In genomic region chr3:141399979-141400971, GRCh38 we compare ENCODE assay signal across 12 cellular contexts. TPM values are rescaled to one million over a fixed set of nuclear protein-coding genes. Genes with fewer than 3 reads are reported as not detected.
A peak's percentile ranks its signal among the peaks of the same experiment; 100 is the strongest.
DNase-seq lines count a peak whose midpoint lies in the region; ATAC-seq and TF ChIP-seq lines count a peak whose summit lies in the region.
"Had no signal": no experiment of that assay in that cellular context is flagged by ENCODE, and none has a peak within 500 bp of the region (broad histone marks: within the 10 kb centered on the region; RNA-seq: fewer than 3 reads in every experiment).

No MANE protein-coding gene starts in this region.

- H3K4me3 ChIP-seq in adipocyte (ENCODE audit: low read length) (no peak overlapping the region), lung (no peak overlapping the region), transverse colon (no peak overlapping the region)

- peak; percentile 26 for TF ChIP-seq POLR2A in transverse colon (IDR thresholded peaks at IDR 0.05)

- TF ChIP-seq EP300 in transverse colon (IDR thresholded peaks at IDR 0.05; ENCODE audit: low read depth): no peak

- H3K27ac Mint-ChIP-seq in activated naive CD4-positive, alpha-beta T cell treated with anti-CD3 and anti-CD28 coated beads, Interleukin-2, amount 50 U/mL, for 24 hours: no peak overlapping the region
- H3K27ac Mint-ChIP-seq in activated naive CD4-positive, alpha-beta T cell treated with anti-CD3 and anti-CD28 coated beads, Interleukin-2, amount 10 ng/mL, durations not matched to agents 7 days and 5 days: no peak overlapping the region

- H3K36me3 ChIP-seq in adipocyte (ENCODE audit: control insufficient read depth, insufficient read depth, low read length, severe bottlenecking) (peaks cover 33% of the 10 kb centered on the region), lung (ENCODE audit: control insufficient read depth in 2 of 2, insufficient read depth in 2 of 2, low read length in 2 of 2) (peaks cover 9 to 19% of the 10 kb centered on the region in 2 donors), transverse colon (peaks cover 0 to 22% (median 2%) of the 10 kb centered on the region in 4 donors)

- H3K27ac ChIP-seq in lung (ENCODE audit: low read depth in 1 of 2, low read length in 1 of 2): peak overlapping the region; percentile 52 to 79
- peak overlapping the region; percentile 96 to 99 (median 97) for H3K27ac ChIP-seq in transverse colon
- H3K27ac ChIP-seq: C4-2B had no signal

- in situ Hi-C loops in transverse colon (cut with MboI; ENCODE audit: low pct_ligation_motif_present in 1 of 4, low pct_unique_long_range_greater_than_20kb in 1 of 4, low sequenced_read_pairs in 3 of 4): no loop called here

- H3K4me3 Mint-ChIP-seq in activated naive CD4-positive, alpha-beta T cell treated with anti-CD3 and anti-CD28 coated beads, Interleukin-2, amount 50 U/mL, for 24 hours: peak overlapping the region; percentile 70
- H3K4me3 Mint-ChIP-seq in activated naive CD4-positive, alpha-beta T cell treated with anti-CD3 and anti-CD28 coated beads, Interleukin-2, amount 10 ng/mL, durations not matched to agents 7 days and 5 days: no peak overlapping the region

- peak overlapping the region; percentile 1 for H3K9ac ChIP-seq in adipocyte (ENCODE audit: low read length)

- H3K9me3 ChIP-seq in adipocyte (ENCODE audit: control insufficient read depth, low read length) (peaks cover 9% of the 10 kb centered on the region), lung (ENCODE audit: control insufficient read depth in 2 of 2, insufficient read depth in 1 of 2, low read length in 1 of 2) (no peaks in the 10 kb centered on the region), transverse colon (no peaks in the 10 kb centered on the region)

- no peaks in the 10 kb centered on the region for H3K27me3 Mint-ChIP-seq in activated naive CD4-positive, alpha-beta T cell treated with anti-CD3 and anti-CD28 coated beads, Interleukin-2, amount 50 U/mL, for 24 hours
- no peaks in the 10 kb centered on the region for H3K27me3 Mint-ChIP-seq in activated naive CD4-positive, alpha-beta T cell treated with anti-CD3 and anti-CD28 coated beads, Interleukin-2, amount 10 ng/mL, durations not matched to agents 7 days and 5 days

- DNase-seq in activated naive CD4-positive, alpha-beta T cell treated with anti-CD3 and anti-CD28 coated beads, Interleukin-2, amount 10 ng/mL, durations not matched to agents 7 days and 5 days: no peak
- peak; percentile 29 for DNase-seq in adipocyte (ENCODE audit: low read depth)
- DNase-seq in lung (ENCODE audit: low spot score): no peak
- peak; percentile 37 for DNase-seq in transverse colon
- DNase-seq in germinal center (ENCODE audit: low spot score): no peak
- no peak for DNase-seq in HT-29 (ENCODE audit: low spot score)
- DNase-seq: activated CD4-positive, alpha-beta T cell treated with anti-CD3 and anti-CD28 coated beads, Interleukin-2, amount 50 U/mL, for 4 hours; NCI-H2107 had no signal

- TF ChIP-seq CTCF in lung (IDR thresholded peaks at IDR 0.05; ENCODE audit: control extremely low read depth, extremely low read depth) (no peak), transverse colon (IDR thresholded peaks at IDR 0.05) (no peak)

- intact Hi-C loops in transverse colon (cut with DNase I; ENCODE audit: low total_unique reads): loop anchor here (5.0 kb wide), 1 partner anchor 42 kb away; no protein-coding TSS in a partner anchor

- peaks cover 8% of the 10 kb centered on the region for H3K36me3 Mint-ChIP-seq in activated naive CD4-positive, alpha-beta T cell treated with anti-CD3 and anti-CD28 coated beads, Interleukin-2, amount 50 U/mL, for 24 hours
- peaks cover 19% of the 10 kb centered on the region for H3K36me3 Mint-ChIP-seq in activated naive CD4-positive, alpha-beta T cell treated with anti-CD3 and anti-CD28 coated beads, Interleukin-2, amount 10 ng/mL, durations not matched to agents 7 days and 5 days

- H3K27me3 ChIP-seq in adipocyte (replicated peaks; ENCODE audit: control insufficient read depth, insufficient read depth, low read length): no peaks in the 10 kb centered on the region
- H3K27me3 ChIP-seq in lung (ENCODE audit: control insufficient read depth, insufficient read depth): no peaks in the 10 kb centered on the region
- H3K27me3 ChIP-seq in transverse colon: no peaks in the 10 kb centered on the region

- peaks cover 35% of the 10 kb centered on the region for H3K4me1 Mint-ChIP-seq in activated naive CD4-positive, alpha-beta T cell treated with anti-CD3 and anti-CD28 coated beads, Interleukin-2, amount 50 U/mL, for 24 hours
- H3K4me1 Mint-ChIP-seq in activated naive CD4-positive, alpha-beta T cell treated with anti-CD3 and anti-CD28 coated beads, Interleukin-2, amount 10 ng/mL, durations not matched to agents 7 days and 5 days: peaks cover 21% of the 10 kb centered on the region

- H3K4me1 ChIP-seq in adipocyte (ENCODE audit: control insufficient read depth, insufficient read depth, low read length) (peaks cover 43% of the 10 kb centered on the region), lung (ENCODE audit: control insufficient read depth in 2 of 2, insufficient read depth in 2 of 2, low read length in 2 of 2) (peaks cover 0 to 12% of the 10 kb centered on the region in 2 donors), transverse colon (peaks cover 21 to 57% (median 45%) of the 10 kb centered on the region in 4 donors)

- CTCF ChIA-PET in activated naive CD4-positive, alpha-beta T cell treated with anti-CD3 and anti-CD28 coated beads, Interleukin-2, amount 10 ng/mL, durations not matched to agents 7 days and 5 days (lab: Charles Lee): interaction anchor here (1.2 to 1.4 kb wide), 3 partner anchors 10 to 55 kb away, joined by 4 to 6 read pairs (median 4); no protein-coding TSS in a partner anchor

- H3K9me3 Mint-ChIP-seq in activated naive CD4-positive, alpha-beta T cell treated with anti-CD3 and anti-CD28 coated beads, Interleukin-2, amount 50 U/mL, for 24 hours: peaks cover 6% of the 10 kb centered on the region
- peaks cover 2% of the 10 kb centered on the region for H3K9me3 Mint-ChIP-seq in activated naive CD4-positive, alpha-beta T cell treated with anti-CD3 and anti-CD28 coated beads, Interleukin-2, amount 10 ng/mL, durations not matched to agents 7 days and 5 days

- WGBS in lung, 2 donors: 61 to 73% methylated on average over 5 of the region's 5 CpGs
- WGBS in transverse colon (ENCODE audit: low coverage in 1 of 2), 2 donors: 37 to 52% methylated on average over 4 to 5 of the region's 5 CpGs

- ATAC-seq in lung (ENCODE audit: insufficient read depth, low FRiP score) (no peak), HG02610 (IDR thresholded peaks at IDR 0.05; ENCODE audit: unreplicated experiment) (no peak)
- ATAC-seq: HCT116 had no signal

RNA-seq across cellular contexts. Expression of gene ZBTB38, which starts 32.0 kb away (rescaled TPM):
- total RNA-seq in lung (100 to 1,000 TPM in 1 of 2 donors, 10 to 100 TPM in 1; 83.0 to 111 TPM), transverse colon (100 to 1,000 TPM in 3 of 4 donors, 10 to 100 TPM in 1; 71.8 to 182 (median 169) TPM)
- polyA plus RNA-seq in lung: 10 to 100 TPM in 1 of 2 donors, 1 to 10 TPM in 1; 9.3 to 24.1 TPM
- 22.9 and 23.1 TPM in 2 replicates for total RNA-seq in HT-29 (2014; rRNA removed; shearing (Covaris generic))

Comparison
In these comparisons a context has a peak if more than half of its experiments do, and no peak if none do; other contexts are left out.
1. DNase-seq: peak in adipocyte (single experiment) and transverse colon (single experiment); none in activated naive CD4-positive, alpha-beta T cell treated with anti-CD3 and anti-CD28 coated beads, Interleukin-2, amount 10 ng/mL, durations not matched to agents 7 days and 5 days (single experiment), lung (single experiment), germinal center (single experiment) and HT-29 (single experiment).